Comparison of ENCODE assay signal across 2 cellular contexts in genomic region chr19:3245050-3245449, GRCh38.
TF ChIP-seq lines count a peak whose summit lies in the region.

No MANE protein-coding gene starts in this region.

TF ChIP-seq in HepG2, 621 proteins besides CTCF, POLR2A, EP300 and RAD21:
- TF ChIP-seq ZNF24 (IDR thresholded peaks at IDR 0.05) (no peak), U2AF2 (IDR thresholded peaks at IDR 0.05; ENCODE audit: low read depth, low read length) (no peak), ZSCAN21 (CRISPR knock-in tag; IDR thresholded peaks at IDR 0.05; ENCODE audit: borderline replicate concordance) (no peak), PHB2 (IDR thresholded peaks at IDR 0.05; ENCODE audit: partially characterized antibody) (no peak), JUNB (CRISPR knock-in tag; IDR thresholded peaks at IDR 0.05; ENCODE audit: borderline replicate concordance) (no peak), ZNF646 (CRISPR knock-in tag; IDR thresholded peaks at IDR 0.05) (0 out of 2 replicates have a peak, but pooled peaks have one; percentile 37)
- TF ChIP-seq, protein P1, sequence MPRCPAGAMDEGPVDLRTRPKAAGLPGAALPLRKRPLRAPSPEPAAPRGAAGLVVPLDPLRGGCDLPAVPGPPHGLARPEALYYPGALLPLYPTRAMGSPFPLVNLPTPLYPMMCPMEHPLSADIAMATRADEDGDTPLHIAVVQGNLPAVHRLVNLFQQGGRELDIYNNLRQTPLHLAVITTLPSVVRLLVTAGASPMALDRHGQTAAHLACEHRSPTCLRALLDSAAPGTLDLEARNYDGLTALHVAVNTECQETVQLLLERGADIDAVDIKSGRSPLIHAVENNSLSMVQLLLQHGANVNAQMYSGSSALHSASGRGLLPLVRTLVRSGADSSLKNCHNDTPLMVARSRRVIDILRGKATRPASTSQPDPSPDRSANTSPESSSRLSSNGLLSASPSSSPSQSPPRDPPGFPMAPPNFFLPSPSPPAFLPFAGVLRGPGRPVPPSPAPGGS (CRISPR knock-in tag; IDR thresholded peaks at IDR 0.05), result no peak
TF ChIP-seq in HepG2: peak in this region for 1.

TF ChIP-seq in IMR-90, 13 proteins besides CTCF, POLR2A, EP300 and RAD21:
- no peak for TF ChIP-seq FOS (IDR thresholded peaks at IDR 0.05; ENCODE audit: low read depth, low read length)
- no peak for TF ChIP-seq USF2 (IDR thresholded peaks at IDR 0.05; ENCODE audit: low read depth, low read length)
- TF ChIP-seq MAFK (IDR thresholded peaks at IDR 0.05; ENCODE audit: low read depth, low read length), result no peak
- TF ChIP-seq CEBPB (IDR thresholded peaks at IDR 0.05; ENCODE audit: low read depth, low read length), result no peak
- TF ChIP-seq CHD1 (IDR thresholded peaks at IDR 0.05; ENCODE audit: low read depth, low read length), result no peak
- TF ChIP-seq BHLHE40 (IDR thresholded peaks at IDR 0.05; ENCODE audit: low read depth, low read length), result no peak
- no peak for TF ChIP-seq MAZ (IDR thresholded peaks at IDR 0.05; ENCODE audit: borderline replicate concordance, low read depth, low read length)
- TF ChIP-seq RFX5 (IDR thresholded peaks at IDR 0.05; ENCODE audit: low read depth, low read length), result no peak
- TF ChIP-seq ELK1 (IDR thresholded peaks at IDR 0.05; ENCODE audit: borderline replicate concordance, low read depth, low read length), result no peak
- TF ChIP-seq SMC3 (IDR thresholded peaks at IDR 0.05; ENCODE audit: low read depth, low read length), result no peak
- TF ChIP-seq RCOR1 (IDR thresholded peaks at IDR 0.05; ENCODE audit: insufficient replicate concordance, low read length), result no peak
- no peak for TF ChIP-seq NFE2L2 (IDR thresholded peaks at IDR 0.05; ENCODE audit: low read depth, low read length)
- no peak for TF ChIP-seq MXI1 (IDR thresholded peaks at IDR 0.05; ENCODE audit: borderline replicate concordance, low read depth, low read length)
